Comparison of ENCODE assay signal across 27 cellular contexts in genomic region chr9:93655621-93656425, GRCh38.
DNase-seq lines count a peak whose midpoint lies in the region; ATAC-seq and TF ChIP-seq lines count a peak whose summit lies in the region.
"Had no signal": no experiment of that assay in that cellular context is flagged by ENCODE, and none has a peak within 500 bp of the region (broad histone marks: within the 10 kb centered on the region; RNA-seq: fewer than 3 reads in every experiment).

No MANE protein-coding gene starts in this region.

- peaks cover 0 to 2% (median 0%) of the 10 kb centered on the region in 7 donors for H3K9me3 Mint-ChIP-seq in CD14-positive monocyte
- H3K9me3 Mint-ChIP-seq in WTC11, result no peaks in the 10 kb centered on the region
- H3K9me3 Mint-ChIP-seq: activated CD4-positive, alpha-beta memory T cell treated with anti-CD3 and anti-CD28 coated beads for 36 hours; activated T-helper 2 cell treated with anti-CD3 and anti-CD28 coated beads, Interferon-gamma antibody, Interleukin-2, Interleukin-4, amounts not matched to agents 10 μg/mL and 5 μg/mL and 100 μg/mL, durations not matched to agents 14 hours and 24 hours and 36 hours; naive B cell; stimulated activated memory B cell treated with anti-CD40 and anti-IgM and Interleukin-4, amounts not matched to agents 10 μg/mL and 1 μg/mL and 100 μg/mL, for 72 hours had no signal

- H3K4me3 ChIP-seq in osteoblast (ENCODE audit: insufficient read depth, low read length) (no peak overlapping the region), gastroesophageal sphincter (no peak overlapping the region)
- H3K4me3 ChIP-seq: adrenal gland; BLaER1 treated with 17β-estradiol and CSF1 and Interleukin-3, amounts not matched to agents 10 nM and 100 nM; HAP-1; uterus had no signal

- no peak overlapping the region for H2AFZ ChIP-seq in osteoblast (ENCODE audit: low read length)

- peaks cover 0 to 5% (median 3%) of the 10 kb centered on the region in 3 donors for H3K27me3 Mint-ChIP-seq in CD14-positive monocyte (ENCODE audit: low read depth in 3 of 3)
- no peaks in the 10 kb centered on the region for H3K27me3 Mint-ChIP-seq in WTC11 (ENCODE audit: low read depth)
- H3K27me3 Mint-ChIP-seq: activated CD4-positive, alpha-beta memory T cell treated with anti-CD3 and anti-CD28 coated beads for 36 hours; naive B cell; stimulated activated memory B cell treated with anti-CD40 and anti-IgM and Interleukin-4, amounts not matched to agents 10 μg/mL and 1 μg/mL and 100 μg/mL, for 72 hours had no signal

- H3K27ac Mint-ChIP-seq in CD14-positive monocyte, result peak overlapping the region in 1 of 7 donors; percentile 24
- no peak overlapping the region for H3K27ac Mint-ChIP-seq in WTC11
- H3K27ac Mint-ChIP-seq: activated CD4-positive, alpha-beta memory T cell treated with anti-CD3 and anti-CD28 coated beads for 36 hours; activated T-helper 2 cell treated with anti-CD3 and anti-CD28 coated beads, Interferon-gamma antibody, Interleukin-2, Interleukin-4, amounts not matched to agents 10 μg/mL and 5 μg/mL and 100 μg/mL, durations not matched to agents 14 hours and 24 hours and 36 hours; naive B cell; stimulated activated memory B cell treated with anti-CD40 and anti-IgM and Interleukin-4, amounts not matched to agents 10 μg/mL and 1 μg/mL and 100 μg/mL, for 72 hours had no signal

- no peaks in the 10 kb centered on the region for H3K27me3 ChIP-seq in osteoblast (ENCODE audit: insufficient read depth, low read length)
- no peaks in the 10 kb centered on the region for H3K27me3 ChIP-seq in gastroesophageal sphincter
- H3K27me3 ChIP-seq: adrenal gland; BLaER1 treated with 17β-estradiol and CSF1 and Interleukin-3, amounts not matched to agents 10 nM and 100 nM; brain microvascular endothelial cell; uterus had no signal

- H3K36me3 ChIP-seq in osteoblast (ENCODE audit: insufficient read depth, low read length) (peaks cover 10% of the 10 kb centered on the region), gastroesophageal sphincter (peaks cover 0 to 100% of the 10 kb centered on the region in 2 donors)
- H3K36me3 ChIP-seq: brain microvascular endothelial cell, HAP-1, uterus had no signal

- intact Hi-C loops in CD14-positive monocyte (cut with micrococcal nuclease) (no loop called here), left ventricle myocardium superior (cut with micrococcal nuclease) (no loop called here)

- no peaks in the 10 kb centered on the region for H3K79me2 ChIP-seq in osteoblast (ENCODE audit: insufficient read depth, low read length)

- POLR2A ChIA-PET in WTC11 (lab: Charles Lee), result no interaction called here

- H3K4me1 ChIP-seq in osteoblast (ENCODE audit: insufficient read depth, low read length) (no peaks in the 10 kb centered on the region), gastroesophageal sphincter (no peaks in the 10 kb centered on the region)
- H3K4me1 ChIP-seq: adrenal gland; BLaER1 treated with 17β-estradiol and CSF1 and Interleukin-3, amounts not matched to agents 10 nM and 100 nM; HAP-1; uterus had no signal

- TF ChIP-seq POLR2A in gastroesophageal sphincter (IDR thresholded peaks at IDR 0.05), result no peak

- H3K36me3 Mint-ChIP-seq in CD14-positive monocyte (peaks cover 74% of the 10 kb centered on the region in 2 donors), WTC11 (peaks cover 7% of the 10 kb centered on the region)

- H3K4me3 Mint-ChIP-seq in CD14-positive monocyte (no peak overlapping the region), WTC11 (no peak overlapping the region)
- H3K4me3 Mint-ChIP-seq: activated CD4-positive, alpha-beta memory T cell treated with anti-CD3 and anti-CD28 coated beads for 36 hours; naive B cell; stimulated activated memory B cell treated with anti-CD40 and anti-IgM and Interleukin-4, amounts not matched to agents 10 μg/mL and 1 μg/mL and 100 μg/mL, for 72 hours had no signal

- H3K4me1 Mint-ChIP-seq in CD14-positive monocyte, result no peaks in the 10 kb centered on the region
- no peaks in the 10 kb centered on the region for H3K4me1 Mint-ChIP-seq in WTC11
- H3K4me1 Mint-ChIP-seq: stimulated activated memory B cell treated with anti-CD40 and anti-IgM and Interleukin-4, amounts not matched to agents 10 μg/mL and 1 μg/mL and 100 μg/mL, for 72 hours had no signal

- peak; percentile 38 for DNase-seq in CD14-positive monocyte (ENCODE audit: low spot score)
- DNase-seq in WTC11 (ENCODE audit: low spot score), result peak; percentile 11
- peak; percentile 19 for DNase-seq in left ventricle myocardium superior
- peak; percentile 60 for DNase-seq in osteoblast (ENCODE audit: insufficient read length, low spot score, missing footprints)
- DNase-seq in NOMO-1 (lab: John Stamatoyannopoulos, UW; ENCODE audit: unreplicated experiment in 2 of 2), result no peak
- no peak for DNase-seq in MV-4-11 (lab: John Stamatoyannopoulos, UW)
- no peak for DNase-seq in stimulated activated CD8-positive, alpha-beta memory T cell treated with anti-CD3 and anti-CD28 coated beads, Interleukin-4, amount 100 ng/mL, for 48 hours
- DNase-seq: activated CD4-positive, alpha-beta memory T cell treated with anti-CD3 and anti-CD28 coated beads for 36 hours; activated CD4-positive, CD25-positive, alpha-beta regulatory T cell treated with anti-CD3 and anti-CD28 coated beads, Interleukin-2, amount 50 U/mL, for 72 hours; brain microvascular endothelial cell; COR-L47; DMS79 treated with DMSO at 0.1 percent for 48 hours; KBM-7; naive B cell; NCI-H1105 treated with DMSO at 0.1 percent for 48 hours; NCI-H2029 treated with DMSO at 0.1 percent for 48 hours; NCI-H526 treated with DMSO at 0.1 percent for 48 hours; retina; stimulated activated CD4-positive, alpha-beta T cell treated with anti-CD3 and anti-CD28 coated beads, Interleukin-12 subunit alpha, Interleukin-12 subunit beta, amount 100 ng/mL, for 4 hours; stimulated activated CD4-positive, alpha-beta T cell treated with anti-CD3 and anti-CD28 coated beads, Interleukin-4, amount 100 ng/mL, for 1 hour; uterus had no signal

- H3K27ac ChIP-seq in osteoblast (ENCODE audit: low read depth, low read length), result no peak overlapping the region
- H3K27ac ChIP-seq in gastroesophageal sphincter, result no peak overlapping the region
- H3K27ac ChIP-seq: adrenal gland; BLaER1 treated with 17β-estradiol and CSF1 and Interleukin-3, amounts not matched to agents 10 nM and 100 nM; brain microvascular endothelial cell; uterus had no signal

- no peak for TF ChIP-seq EP300 in gastroesophageal sphincter (IDR thresholded peaks at IDR 0.05)

- no peak overlapping the region for H3K4me2 ChIP-seq in osteoblast (ENCODE audit: insufficient read depth, low read length)
- H3K4me2 ChIP-seq: BLaER1 treated with 17β-estradiol and CSF1 and Interleukin-3, amounts not matched to agents 10 nM and 100 nM had no signal

- no peak for TF ChIP-seq CTCF in CD14-positive monocyte (IDR thresholded peaks at IDR 0.05)
- no peak for TF ChIP-seq CTCF in WTC11 (IDR thresholded peaks at IDR 0.05)
- no peak for TF ChIP-seq CTCF in osteoblast (IDR thresholded peaks at IDR 0.05; ENCODE audit: extremely low read depth, low read depth, low read length)
- no peak for TF ChIP-seq CTCF in gastroesophageal sphincter (IDR thresholded peaks at IDR 0.05)

- no peak for ATAC-seq in WTC11
- ATAC-seq in left ventricle myocardium superior, result no peak
- no peak for ATAC-seq in gastroesophageal sphincter
- ATAC-seq: stimulated activated memory B cell treated with anti-CD40 and anti-IgM and Interleukin-4, amounts not matched to agents 10 μg/mL and 1 μg/mL and 100 μg/mL, for 72 hours had no signal

- CTCF ChIA-PET in WTC11 (lab: Charles Lee), result interaction anchor here (0.8 to 1.0 kb wide), 2 partner anchors 63 to 502 kb away, joined by 3 read pairs; no protein-coding TSS in a partner anchor

- H3K9me3 ChIP-seq in osteoblast (ENCODE audit: low read depth, low read length) (no peaks in the 10 kb centered on the region), gastroesophageal sphincter (no peaks in the 10 kb centered on the region)
- H3K9me3 ChIP-seq: adrenal gland, HAP-1, uterus had no signal

- no CpG with 5 or more reads among the region's 22 CpGs for WGBS in gastroesophageal sphincter (ENCODE audit: low coverage in 1 of 2), 2 donors

- no peaks in the 10 kb centered on the region for H4K20me1 ChIP-seq in osteoblast (ENCODE audit: insufficient read depth, low read length)

TF ChIP-seq in WTC11, 78 proteins besides CTCF, POLR2A, EP300 and RAD21:
- TF ChIP-seq TEAD4 (CRISPR knock-in tag; IDR thresholded peaks at IDR 0.05), result no peak
- TF ChIP-seq ATF3 (CRISPR knock-in tag; conservative IDR thresholded peaks at IDR 0.05), result no peak

Comparison
In these comparisons a context has a peak if more than half of its experiments do, and no peak if none do; other contexts are left out.
1. DNase-seq: peak in CD14-positive monocyte (single experiment), WTC11 (single experiment), left ventricle myocardium superior (single experiment) and osteoblast (single experiment); none in NOMO-1 (0 of 2), MV-4-11 (single experiment) and stimulated activated CD8-positive, alpha-beta memory T cell treated with anti-CD3 and anti-CD28 coated beads, Interleukin-4, amount 100 ng/mL, for 48 hours (single experiment).